ENCODE assay signal across 12 cellular contexts in the genomic region with DNA sequence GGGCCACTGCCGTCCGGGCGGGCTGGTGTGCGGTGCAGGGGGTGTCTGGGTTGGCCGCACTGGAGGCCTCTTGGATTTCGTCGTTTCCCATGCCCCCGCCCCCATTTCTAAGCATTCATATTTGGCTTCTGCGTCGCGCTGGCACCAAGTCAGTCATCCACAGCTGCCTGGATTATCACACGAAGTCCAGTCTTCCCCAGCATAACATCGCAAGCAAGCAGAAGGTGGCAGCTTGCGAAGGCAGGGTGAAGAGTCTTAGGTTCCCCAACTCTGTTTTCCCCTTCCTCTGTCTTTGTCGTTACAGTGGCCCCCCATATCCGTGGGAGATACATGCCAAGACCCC. TPM values are rescaled to one million over a fixed set of nuclear protein-coding genes. Genes with fewer than 3 reads are reported as not detected.
DNase-seq lines count a peak whose midpoint lies in the region; ATAC-seq lines count a peak whose summit lies in the region.
"Had no signal": no experiment of that assay in that cellular context is flagged by ENCODE, and none has a peak within 500 bp of the region (broad histone marks: within the 10 kb centered on the region; RNA-seq: fewer than 3 reads in every experiment).

No MANE protein-coding gene starts in this region.

- no peak for ATAC-seq in HG03432 (IDR thresholded peaks at IDR 0.05; ENCODE audit: unreplicated experiment)
- ATAC-seq: activated T-helper 17 cell treated with anti-CD3 and anti-CD28 coated beads, Interleukin-2, amount 50 U/mL, for 72 hours had no signal

- H3K27me3 ChIP-seq in ectodermal cell (ENCODE audit: control insufficient read depth, insufficient read depth, low read length, poor library complexity, severe bottlenecking) (peaks cover 16% of the 10 kb centered on the region), mesenchymal stem cell (ENCODE audit: control insufficient read depth in 1 of 2, insufficient read depth in 1 of 2, low read length in 2 of 2) (peaks cover 9 to 24% of the 10 kb centered on the region in 2 experiments), stomach smooth muscle (ENCODE audit: control insufficient read depth in 1 of 2, insufficient read depth in 2 of 2, low read length in 2 of 2) (no peaks in the 10 kb centered on the region)
- H3K27me3 ChIP-seq: thyroid gland had no signal

- H4K8ac ChIP-seq in mesenchymal stem cell (ENCODE audit: low read length): no peak overlapping the region

- no peak overlapping the region for H3K23ac ChIP-seq in mesenchymal stem cell (ENCODE audit: low read length in 2 of 2)

- H3K9me3 ChIP-seq in ectodermal cell (ENCODE audit: control insufficient read depth, low read length): no peaks in the 10 kb centered on the region
- no peaks in the 10 kb centered on the region for H3K9me3 ChIP-seq in mesenchymal stem cell (ENCODE audit: control insufficient read depth, low read length)
- no peaks in the 10 kb centered on the region for H3K9me3 ChIP-seq in stomach smooth muscle (ENCODE audit: control insufficient read depth in 2 of 2, low read length in 2 of 2)
- H3K9me3 ChIP-seq: thyroid gland had no signal

- H2AFZ ChIP-seq in mesenchymal stem cell (ENCODE audit: low read depth, low read length): no peak overlapping the region

- H2AK5ac ChIP-seq in mesenchymal stem cell (ENCODE audit: low read length, severe bottlenecking): no peak overlapping the region

- no peak overlapping the region for H3K27ac ChIP-seq in ectodermal cell (ENCODE audit: insufficient read depth, low read depth, low read length, poor library complexity, severe bottlenecking)
- no peak overlapping the region for H3K27ac ChIP-seq in mesenchymal stem cell (ENCODE audit: low read length, poor library complexity, severe bottlenecking)
- no peak overlapping the region for H3K27ac ChIP-seq in stomach smooth muscle (ENCODE audit: low read length)
- H3K27ac ChIP-seq: thyroid gland had no signal

- WGBS in ectodermal cell, 2 experiments: 26 to 27% methylated on average over 16 of the region's 16 CpGs
- 19% methylated on average over 15 of the region's 16 CpGs for WGBS in mesenchymal stem cell

- no peak overlapping the region for H2BK15ac ChIP-seq in mesenchymal stem cell (ENCODE audit: low read depth, poor library complexity, severe bottlenecking)

- H2BK12ac ChIP-seq in mesenchymal stem cell (ENCODE audit: low read length in 2 of 2): no peak overlapping the region

- H3K4me3 ChIP-seq in ectodermal cell (ENCODE audit: insufficient read depth, low read depth, low read length) (peak overlapping the region; percentile 26), mesenchymal stem cell (ENCODE audit: insufficient read depth in 1 of 2, low read depth in 1 of 2, low read length in 2 of 2) (peak overlapping the region; percentile 47 to 70), stomach smooth muscle (ENCODE audit: low read length in 2 of 2) (peak overlapping the region; percentile 53 to 73)

- H3K9ac ChIP-seq in mesenchymal stem cell (ENCODE audit: low read length) (peak overlapping the region; percentile 41), stomach smooth muscle (ENCODE audit: low read length in 2 of 2) (no peak overlapping the region)

- H3K79me1 ChIP-seq in mesenchymal stem cell (replicated peaks; ENCODE audit: low read length, poor library complexity, severe bottlenecking): no peaks in the 10 kb centered on the region

- H3K36me3 ChIP-seq in ectodermal cell (ENCODE audit: control insufficient read depth, insufficient read depth, low read length) (no peaks in the 10 kb centered on the region), mesenchymal stem cell (ENCODE audit: control insufficient read depth in 1 of 2, insufficient read depth in 2 of 2, low read depth in 1 of 2, low read length in 2 of 2) (no peaks in the 10 kb centered on the region), stomach smooth muscle (ENCODE audit: control insufficient read depth in 2 of 2, insufficient read depth in 2 of 2, low read length in 2 of 2) (no peaks in the 10 kb centered on the region)
- H3K36me3 ChIP-seq: thyroid gland had no signal

- no peak overlapping the region for H3K18ac ChIP-seq in mesenchymal stem cell (ENCODE audit: low read depth in 1 of 2, low read length in 2 of 2)

- H3K4me2 ChIP-seq in mesenchymal stem cell (ENCODE audit: low read length, poor library complexity, severe bottlenecking): peak overlapping the region; percentile 95

- H3K14ac ChIP-seq in mesenchymal stem cell (ENCODE audit: low read length in 2 of 2): no peak overlapping the region

- H2BK5ac ChIP-seq in mesenchymal stem cell (ENCODE audit: low read depth, low read length, poor library complexity, severe bottlenecking): no peak overlapping the region

- H4K91ac ChIP-seq in mesenchymal stem cell (ENCODE audit: low read length): no peak overlapping the region

- H3K4me1 ChIP-seq in ectodermal cell (ENCODE audit: control insufficient read depth, insufficient read depth, low read length) (peaks cover 8% of the 10 kb centered on the region), mesenchymal stem cell (ENCODE audit: control insufficient read depth, insufficient read depth, low read depth, low read length) (peaks cover 14% of the 10 kb centered on the region), stomach smooth muscle (ENCODE audit: control insufficient read depth, insufficient read depth, low read length) (peaks cover 7% of the 10 kb centered on the region)

- DNase-seq in NCI-H1694 (lab: John Stamatoyannopoulos, UW): peak; percentile 4
- DNase-seq in mesenchymal stem cell: no peak
- no peak for DNase-seq in mesenteric fat pad (ENCODE audit: low spot score)
- no peak for DNase-seq in iPS-NIHi7 (ENCODE audit: extremely low spot score)
- DNase-seq in inferior parietal cortex (ENCODE audit: extremely low spot score): no peak
- DNase-seq: activated CD4-positive, CD25-positive, alpha-beta regulatory T cell; NCI-H524 treated with DMSO at 0.1 percent for 48 hours had no signal

- H2BK120ac ChIP-seq in mesenchymal stem cell (ENCODE audit: low read depth, low read length): no peak overlapping the region

- H3K4ac ChIP-seq in mesenchymal stem cell (ENCODE audit: low read depth in 1 of 2, low read length in 2 of 2): no peak overlapping the region

RNA-seq across cellular contexts. Expression of gene ELAC2, which starts 43.5 kb away (rescaled TPM):
- polyA plus RNA-seq in ectodermal cell (2013, experiment 1 of 4): 85.2 TPM
- polyA plus RNA-seq in ectodermal cell (2013, experiment 2 of 4): 81.8 TPM
- polyA plus RNA-seq in ectodermal cell (2013, experiment 3 of 4): 57.8 TPM
- 65.7 TPM for polyA plus RNA-seq in ectodermal cell (2013, experiment 4 of 4)
- 35.5 TPM for polyA plus RNA-seq in mesenchymal stem cell (2013, experiment 1 of 2)
- 37.2 TPM for polyA plus RNA-seq in mesenchymal stem cell (2013, experiment 2 of 2)
- total RNA-seq in mesenteric fat pad: 54.8 TPM
